Comparison of ENCODE assay signal across 8 cellular contexts in genomic region chr5:58460727-58461286, GRCh38. TPM values are rescaled to one million over a fixed set of nuclear protein-coding genes. Genes with fewer than 3 reads are reported as not detected.
DNase-seq lines count a peak whose midpoint lies in the region; ATAC-seq and TF ChIP-seq lines count a peak whose summit lies in the region.

No MANE protein-coding gene starts in this region.

- H2AK9ac ChIP-seq in IMR-90 (replicated peaks; ENCODE audit: low read depth, low read length, poor library complexity) = peak overlapping the region; percentile 25

- H3K4me3 Mint-ChIP-seq in activated T-helper 17 cell treated with anti-CD3 and anti-CD28 coated beads, Interleukin-2, amount 50 U/mL, for 72 hours = peak overlapping the region; percentile 74
- peak overlapping the region; percentile 86 to 96 (median 91) for H3K4me3 Mint-ChIP-seq in naive thymus-derived CD4-positive, alpha-beta T cell
- peak overlapping the region; percentile 86 to 92 for H3K4me3 Mint-ChIP-seq in stimulated activated naive B cell treated with anti-CD40 and anti-IgM and Interleukin-4, amounts not matched to agents 10 μg/mL and 1 μg/mL and 100 μg/mL, for 72 hours

- 2% methylated on average over 9 of the region's 30 CpGs; no CpG with 5 or more reads in 1 of the 2 experiments for WGBS in IMR-90 (ENCODE audit: extremely low coverage in 2 of 2, insufficient read length in 1 of 2), 2 experiments

- POLR2A ChIA-PET in IMR-90 (lab: Charles Lee; ENCODE audit: unreplicated experiment) = interaction anchor here (0.6 to 2.8 kb wide), 10 partner anchors 162 to 1163 kb away, joined by 3 to 12 read pairs (median 4); no protein-coding TSS in a partner anchor
- POLR2A ChIA-PET in naive thymus-derived CD4-positive, alpha-beta T cell (lab: Charles Lee) = interaction anchor here (0.7 to 3.4 kb wide), 7 partner anchors 681 to 1167 kb away, joined by 3 to 31 read pairs (median 5); no protein-coding TSS in a partner anchor

- H3K27ac ChIP-seq in IMR-90 (ENCODE audit: insufficient read depth, low read length) = peak overlapping the region; percentile 77
- peak overlapping the region; percentile 84 for H3K27ac ChIP-seq in naive thymus-derived CD4-positive, alpha-beta T cell (ENCODE audit: low read depth, low read length)

- no peaks in the 10 kb centered on the region; the same call in none of the 2 replicates for H3K4me1 ChIP-seq in IMR-90 (ENCODE audit: control insufficient read depth, insufficient read depth, low read length)
- H3K4me1 ChIP-seq in naive thymus-derived CD4-positive, alpha-beta T cell (ENCODE audit: control insufficient read depth in 2 of 2, insufficient read depth in 2 of 2, low read length in 2 of 2) = peaks cover 0 to 9% of the 10 kb centered on the region in 2 donors

- peak overlapping the region; percentile 96 for H2BK20ac ChIP-seq in IMR-90 (ENCODE audit: low read depth, low read length)

- dilution Hi-C loops in IMR-90 (cut with HindIII; ENCODE audit: low sequenced_read_pairs, unreplicated experiment) = no loop called here

- H3K23ac ChIP-seq in IMR-90 (ENCODE audit: low read depth, low read length) = no peak overlapping the region; the same call in 1 of the 2 replicates

- H2AK5ac ChIP-seq in IMR-90 (ENCODE audit: low read depth, low read length) = peak overlapping the region; percentile 71; the same call in 1 of the 2 replicates

- peak overlapping the region; percentile 45 for H3K18ac ChIP-seq in IMR-90 (ENCODE audit: low read depth, low read length)

- peaks cover 28% of the 10 kb centered on the region for H3K36me3 ChIP-seq in IMR-90 (ENCODE audit: control insufficient read depth, insufficient read depth, low read length)
- no peaks in the 10 kb centered on the region for H3K36me3 ChIP-seq in naive thymus-derived CD4-positive, alpha-beta T cell (ENCODE audit: control insufficient read depth in 2 of 3, insufficient read depth in 3 of 3, low read length in 3 of 3)

- peak; percentile 96 for TF ChIP-seq RAD21 in IMR-90 (IDR thresholded peaks at IDR 0.05; ENCODE audit: low read length)

- H2BK120ac ChIP-seq in IMR-90 (ENCODE audit: low read depth, low read length) = peak overlapping the region; percentile 93

- intact Hi-C loops in IMR-90 (cut with micrococcal nuclease) = loop anchor here (1.0 to 10.0 kb wide), 9 partner anchors 329 to 1559 kb away; partner anchors contain the start of gene MIER3
- intact Hi-C loops in naive thymus-derived CD4-positive, alpha-beta T cell (cut with micrococcal nuclease) = loop anchor here (1.0 to 10.0 kb wide), 17 partner anchors 574 to 1560 kb away; partner anchors contain the start of genes SETD9 (in 2 of the 2) and MIER3 (in 1 of the 2)

- peak overlapping the region; percentile 67 for H3K27ac Mint-ChIP-seq in activated T-helper 17 cell treated with anti-CD3 and anti-CD28 coated beads, Interleukin-2, amount 50 U/mL, for 72 hours
- H3K27ac Mint-ChIP-seq in naive thymus-derived CD4-positive, alpha-beta T cell = peak overlapping the region; percentile 20 to 90 (median 79)
- peak overlapping the region; percentile 90 for H3K27ac Mint-ChIP-seq in stimulated activated naive B cell treated with anti-CD40 and anti-IgM and Interleukin-4, amounts not matched to agents 10 μg/mL and 1 μg/mL and 100 μg/mL, for 72 hours

- H3K9me3 ChIP-seq in IMR-90 (ENCODE audit: control insufficient read depth, insufficient read depth, low read length) = no peaks in the 10 kb centered on the region
- no peaks in the 10 kb centered on the region for H3K9me3 ChIP-seq in naive thymus-derived CD4-positive, alpha-beta T cell (ENCODE audit: control insufficient read depth in 2 of 3, low read length in 3 of 3)

- peak overlapping the region; percentile 52 for H3K9ac ChIP-seq in IMR-90 (ENCODE audit: low read depth, low read length)

- peak; percentile 93 for DNase-seq in DMS53 (lab: John Stamatoyannopoulos, UW)
- DNase-seq in IMR-90 = peak; percentile 80
- peak; percentile 79 for DNase-seq in RPMI7951 (ENCODE audit: low read depth)
- peak; percentile 83 for DNase-seq in fibroblast of mammary gland (ENCODE audit: low read depth)
- peak; percentile 76 to 95 (median 88) for DNase-seq in naive thymus-derived CD4-positive, alpha-beta T cell
- peak; percentile 88 for DNase-seq in stimulated activated naive B cell treated with anti-CD40 and anti-IgM and Interleukin-4, amounts not matched to agents 10 μg/mL and 1 μg/mL and 100 μg/mL, for 72 hours

- CTCF ChIA-PET in IMR-90 (lab: Yijun Ruan, JAX) = interaction anchor here (0.6 to 4.1 kb wide), 13 partner anchors 222 to 1163 kb away, joined by 3 to 27 read pairs (median 4); no protein-coding TSS in a partner anchor
- CTCF ChIA-PET in naive thymus-derived CD4-positive, alpha-beta T cell (lab: Charles Lee) = interaction anchor here (0.5 to 5.5 kb wide), 17 partner anchors 9 to 1216 kb away, joined by 3 to 97 read pairs (median 4); no protein-coding TSS in a partner anchor

- H3K4me3 ChIP-seq in IMR-90 (ENCODE audit: insufficient read depth, low read depth, low read length) = peak overlapping the region; percentile 85
- peak overlapping the region; percentile 71 for H3K4me3 ChIP-seq in fibroblast of mammary gland (ENCODE audit: control insufficient read depth, low read depth, low read length)
- peak overlapping the region; percentile 66 for H3K4me3 ChIP-seq in naive thymus-derived CD4-positive, alpha-beta T cell (ENCODE audit: low read length)

- peak overlapping the region; percentile 71 for H4K5ac ChIP-seq in IMR-90 (ENCODE audit: low read depth, low read length)

- peaks cover 2% of the 10 kb centered on the region; the same call in 1 of the 2 replicates for H3K9me1 ChIP-seq in IMR-90 (ENCODE audit: insufficient read depth, low read length)

- peak overlapping the region; percentile 52 for H3K4me2 ChIP-seq in IMR-90 (ENCODE audit: low read depth, low read length)

- peak overlapping the region; percentile 74; the same call in 1 of the 2 replicates for H4K91ac ChIP-seq in IMR-90 (ENCODE audit: insufficient read depth, low read depth, low read length)

- TF ChIP-seq CTCF in IMR-90 (conservative IDR thresholded peaks at IDR 0.05; ENCODE audit: low read depth, low read length) (peak; percentile 88), fibroblast of mammary gland (conservative IDR thresholded peaks at IDR 0.05; ENCODE audit: control insufficient read depth, insufficient read depth, low read depth, low read length) (peak; percentile 75)

- no peak for TF ChIP-seq POLR2A in IMR-90 (IDR thresholded peaks at IDR 0.05; ENCODE audit: low read depth, low read length)

- BruUV-seq in IMR-90 (replicated peaks; lab: Mats Ljungman, UMichigan) = no TSS peak

- H4K20me1 ChIP-seq in IMR-90 (ENCODE audit: insufficient read depth, low read length) = peaks cover 41% of the 10 kb centered on the region

- H2BK5ac ChIP-seq in IMR-90 (ENCODE audit: low read depth, low read length, poor library complexity, severe bottlenecking) = peak overlapping the region; percentile 72

- in situ Hi-C loops in IMR-90 (cut with MboI; ENCODE audit: low sequenced_read_pairs) = loop anchor here (5.0 to 25.0 kb wide), 4 partner anchors 956 to 1549 kb away; partner anchors contain the start of gene SETD9

- peak overlapping the region; percentile 94 for H2AFZ ChIP-seq in IMR-90 (replicated peaks; ENCODE audit: low read length, poor library complexity)

- no peaks in the 10 kb centered on the region for H3K9me3 Mint-ChIP-seq in activated T-helper 17 cell treated with anti-CD3 and anti-CD28 coated beads, Interleukin-2, amount 50 U/mL, for 72 hours
- no peaks in the 10 kb centered on the region for H3K9me3 Mint-ChIP-seq in naive thymus-derived CD4-positive, alpha-beta T cell
- no peaks in the 10 kb centered on the region for H3K9me3 Mint-ChIP-seq in stimulated activated naive B cell treated with anti-CD40 and anti-IgM and Interleukin-4, amounts not matched to agents 10 μg/mL and 1 μg/mL and 100 μg/mL, for 72 hours

- H3K36me3 Mint-ChIP-seq in activated T-helper 17 cell treated with anti-CD3 and anti-CD28 coated beads, Interleukin-2, amount 50 U/mL, for 72 hours (ENCODE audit: low read depth) = peaks cover 12% of the 10 kb centered on the region
- H3K36me3 Mint-ChIP-seq in naive thymus-derived CD4-positive, alpha-beta T cell = peaks cover 0 to 3% (median 0%) of the 10 kb centered on the region in 5 donors
- H3K36me3 Mint-ChIP-seq in stimulated activated naive B cell treated with anti-CD40 and anti-IgM and Interleukin-4, amounts not matched to agents 10 μg/mL and 1 μg/mL and 100 μg/mL, for 72 hours = no peaks in the 10 kb centered on the region

- H3K27me3 Mint-ChIP-seq in activated T-helper 17 cell treated with anti-CD3 and anti-CD28 coated beads, Interleukin-2, amount 50 U/mL, for 72 hours = peaks cover 14% of the 10 kb centered on the region
- peaks cover 4 to 22% (median 14%) of the 10 kb centered on the region in 5 donors for H3K27me3 Mint-ChIP-seq in naive thymus-derived CD4-positive, alpha-beta T cell
- no peaks in the 10 kb centered on the region for H3K27me3 Mint-ChIP-seq in stimulated activated naive B cell treated with anti-CD40 and anti-IgM and Interleukin-4, amounts not matched to agents 10 μg/mL and 1 μg/mL and 100 μg/mL, for 72 hours

- peak overlapping the region; percentile 91; the same call in 1 of the 2 replicates for H3K14ac ChIP-seq in IMR-90 (replicated peaks; ENCODE audit: low read depth, low read length)

- H2BK15ac ChIP-seq in IMR-90 (ENCODE audit: low read depth, low read length) = peak overlapping the region; percentile 90

- peaks cover 12% of the 10 kb centered on the region for H3K4me1 Mint-ChIP-seq in activated T-helper 17 cell treated with anti-CD3 and anti-CD28 coated beads, Interleukin-2, amount 50 U/mL, for 72 hours
- peaks cover 9 to 26% (median 16%) of the 10 kb centered on the region in 7 donors for H3K4me1 Mint-ChIP-seq in naive thymus-derived CD4-positive, alpha-beta T cell
- peaks cover 7 to 15% of the 10 kb centered on the region in 2 donors for H3K4me1 Mint-ChIP-seq in stimulated activated naive B cell treated with anti-CD40 and anti-IgM and Interleukin-4, amounts not matched to agents 10 μg/mL and 1 μg/mL and 100 μg/mL, for 72 hours

- peak overlapping the region in 1 of 2 experiments; percentile 93; a peak in 2 of 4 replicates for H4K8ac ChIP-seq in IMR-90 (ENCODE audit: low read depth in 2 of 2, low read length in 2 of 2)

- ATAC-seq in GM21576 (IDR thresholded peaks at IDR 0.05; ENCODE audit: unreplicated experiment) = peak; percentile 76
- ATAC-seq in IMR-90 (ENCODE audit: low read depth) = peak; percentile 65
- ATAC-seq in activated T-helper 17 cell treated with anti-CD3 and anti-CD28 coated beads, Interleukin-2, amount 50 U/mL, for 72 hours (replicated peaks) = peak; percentile 79
- ATAC-seq in naive thymus-derived CD4-positive, alpha-beta T cell = peak; percentile 79
- ATAC-seq in stimulated activated naive B cell treated with anti-CD40 and anti-IgM and Interleukin-4, amounts not matched to agents 10 μg/mL and 1 μg/mL and 100 μg/mL, for 72 hours (replicated peaks) = peak; percentile 77

- H3K79me1 ChIP-seq in IMR-90 (ENCODE audit: low read depth in 1 of 2, low read length in 2 of 2) = peaks cover 11 to 28% of the 10 kb centered on the region in 2 experiments; a peak in 3 of 4 replicates

- no peak overlapping the region for H3K56ac ChIP-seq in IMR-90 (ENCODE audit: extremely low read depth, insufficient read depth, low read length)

- H3K4ac ChIP-seq in IMR-90 (ENCODE audit: low read depth, low read length) = peak overlapping the region; percentile 90

- H3K27me3 ChIP-seq in IMR-90 (ENCODE audit: control insufficient read depth, insufficient read depth, low read length) = no peaks in the 10 kb centered on the region
- H3K27me3 ChIP-seq in naive thymus-derived CD4-positive, alpha-beta T cell (ENCODE audit: control insufficient read depth in 2 of 2, insufficient read depth in 2 of 2, low read length in 2 of 2) = no peaks in the 10 kb centered on the region

RNA-seq across cellular contexts. Expression of gene PLK2, which starts 0.9 kb away (rescaled TPM):
- 322 and 337 TPM in 2 replicates for total RNA-seq in IMR-90 (2012; rRNA removed)
- polyA plus RNA-seq in IMR-90 (2012; rRNA removed) = 129 and 145 TPM in 2 replicates
- polyA plus RNA-seq in IMR-90 (2012; cell fraction: cytosol; rRNA removed) = 73.7 and 140 TPM in 2 replicates
- 303 and 325 TPM in 2 replicates for polyA plus RNA-seq in IMR-90 (2012; cell fraction: nucleus; rRNA removed; ENCODE audit: low replicate concordance)
- total RNA-seq in RPMI7951 (2014; rRNA removed; shearing (Covaris generic)) = 120 and 137 TPM in 2 replicates
- 1 to 10 TPM; 3.4 to 4.9 TPM for total RNA-seq in activated T-helper 17 cell treated with anti-CD3 and anti-CD28 coated beads, Interleukin-2, amount 50 U/mL, for 72 hours
- total RNA-seq in naive thymus-derived CD4-positive, alpha-beta T cell = 10 to 100 TPM in 2 of 5 experiments, 1 to 10 TPM in 3; 5.7 to 29.5 (median 9.3) TPM
- polyA plus RNA-seq in naive thymus-derived CD4-positive, alpha-beta T cell = 1 to 10 TPM in 1 of 2 donors, under 1 TPM in 1; 0.77 to 2.6 TPM

RNA-seq across cellular contexts. Expression of gene GAPT, which starts 30.4 kb away (rescaled TPM):
- not detected in 2 replicates for total RNA-seq in IMR-90 (2012; rRNA removed)
- polyA plus RNA-seq in IMR-90 (2012; rRNA removed) = not detected in 2 replicates
- not detected in 2 replicates for polyA plus RNA-seq in IMR-90 (2012; cell fraction: cytosol; rRNA removed)
- not detected in 2 replicates for polyA plus RNA-seq in IMR-90 (2012; cell fraction: nucleus; rRNA removed; ENCODE audit: low replicate concordance)
- not detected in 2 replicates for total RNA-seq in RPMI7951 (2014; rRNA removed; shearing (Covaris generic))
- total RNA-seq in activated T-helper 17 cell treated with anti-CD3 and anti-CD28 coated beads, Interleukin-2, amount 50 U/mL, for 72 hours = not detected
- 10 to 100 TPM in 1 of 5 experiments, 1 to 10 TPM in 1, under 1 TPM in 2, not detected in 1; 0.57 to 11.7 (median 1.5) TPM for total RNA-seq in naive thymus-derived CD4-positive, alpha-beta T cell
- under 1 TPM; 0.54 to 0.97 TPM for polyA plus RNA-seq in naive thymus-derived CD4-positive, alpha-beta T cell

Comparison
In these comparisons a context has a peak if more than half of its experiments do, and no peak if none do; other contexts are left out.
1. Peak in every context shown above with its lines: DNase-seq, ATAC-seq, H3K4me3 ChIP-seq and H3K27ac ChIP-seq.